Comparison of ENCODE assay signal across 17 cellular contexts in the genomic region with DNA sequence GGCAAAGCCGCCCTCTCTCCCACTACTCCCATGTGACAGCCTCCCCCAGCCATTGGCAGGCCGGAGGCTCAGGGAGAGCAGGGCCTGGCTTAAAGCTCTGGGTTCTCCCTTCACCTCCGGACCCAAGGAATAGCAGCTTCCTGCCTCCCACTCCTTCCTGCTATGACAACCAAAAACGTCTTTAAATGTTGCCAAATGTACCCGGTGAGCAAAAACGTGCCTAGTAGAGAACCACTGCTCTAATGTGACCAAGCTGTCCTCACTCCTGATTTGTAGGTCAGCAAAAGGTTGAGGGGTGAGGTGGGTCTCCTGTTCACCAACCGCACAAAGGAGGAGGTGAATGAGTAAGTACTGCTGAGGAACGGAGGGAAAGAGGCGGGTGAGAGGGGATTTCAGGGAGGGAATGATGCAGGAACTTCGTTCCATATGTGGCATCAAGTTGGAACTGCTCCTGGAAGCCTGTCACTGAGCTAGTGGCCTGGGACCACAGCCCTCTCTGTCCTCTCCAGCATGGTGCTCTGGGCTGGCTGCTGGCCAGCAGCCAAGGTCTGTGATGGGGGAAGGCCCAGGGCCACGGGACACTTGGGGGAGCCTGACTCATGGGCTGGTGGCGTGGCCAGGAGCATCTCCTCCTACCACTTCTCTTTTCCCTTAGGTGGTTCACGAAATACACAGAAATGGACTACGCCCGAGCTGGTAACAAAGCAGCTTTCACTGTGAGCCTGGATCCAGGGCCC. TPM values are rescaled to one million over a fixed set of nuclear protein-coding genes. Genes with fewer than 3 reads are reported as not detected.
DNase-seq lines count a peak whose midpoint lies in the region; ATAC-seq and TF ChIP-seq lines count a peak whose summit lies in the region.
"Had no signal": no experiment of that assay in that cellular context is flagged by ENCODE, and none has a peak within 500 bp of the region (broad histone marks: within the 10 kb centered on the region; RNA-seq: fewer than 3 reads in every experiment).

No MANE protein-coding gene starts in this region.

- no peak for TF ChIP-seq CTCF in fibroblast of pulmonary artery (IDR thresholded peaks at IDR 0.05; ENCODE audit: low read length, missing control alignments)
- no peak for TF ChIP-seq CTCF in prostate gland (IDR thresholded peaks at IDR 0.05)
- no peak for TF ChIP-seq CTCF in suprapubic skin (IDR thresholded peaks at IDR 0.05)
- no peak for TF ChIP-seq CTCF in progenitor cell of endocrine pancreas (IDR thresholded peaks at IDR 0.05; ENCODE audit: unreplicated experiment)

- H3K9me3 ChIP-seq in T-helper 17 cell (ENCODE audit: control insufficient read depth, low read length, poor library complexity, severe bottlenecking), result no peaks in the 10 kb centered on the region
- no peaks in the 10 kb centered on the region for H3K9me3 ChIP-seq in prostate gland
- no peaks in the 10 kb centered on the region for H3K9me3 ChIP-seq in suprapubic skin
- H3K9me3 ChIP-seq: esophagus muscularis mucosa, neutrophil, SJSA1, transverse colon had no signal

- no peak for TF ChIP-seq POLR2A in prostate gland (IDR thresholded peaks at IDR 0.05)
- TF ChIP-seq POLR2A in suprapubic skin (IDR thresholded peaks at IDR 0.05), result no peak

- H3K27ac ChIP-seq in ACC112 (ENCODE audit: low read depth, low read length) (peak overlapping the region; percentile 84), prostate gland (no peak overlapping the region), suprapubic skin (no peak overlapping the region)
- H3K27ac ChIP-seq: esophagus muscularis mucosa, neutrophil, SJSA1, transverse colon had no signal

- DNase-seq in T-helper 1 cell (no peak), T-helper 17 cell (no peak), fibroblast of pulmonary artery (ENCODE audit: low read depth) (peak; percentile 54), prostate gland (ENCODE audit: low spot score) (no peak), suprapubic skin (ENCODE audit: low spot score in 2 of 2) (no peak), progenitor cell of endocrine pancreas (ENCODE audit: low spot score, unreplicated experiment) (no peak)
- DNase-seq: activated B cell treated with CpG ODN at 0.5 μM for 24 hours, NCI-H1092, NCI-H226, transverse colon had no signal

- no peak for ATAC-seq in T-helper 17 cell

- intact Hi-C loops in prostate gland (cut with DNase I), result no loop called here

- no peak for TF ChIP-seq EP300 in suprapubic skin (IDR thresholded peaks at IDR 0.05)

- H3K4me3 ChIP-seq in ACC112 (ENCODE audit: low read depth, low read length), result no peak overlapping the region
- no peak overlapping the region for H3K4me3 ChIP-seq in fibroblast of pulmonary artery (replicated peaks; ENCODE audit: low read depth, low read length)
- H3K4me3 ChIP-seq in prostate gland, result no peak overlapping the region
- no peak overlapping the region for H3K4me3 ChIP-seq in suprapubic skin
- H3K4me3 ChIP-seq: esophagus muscularis mucosa, lung, SJSA1, skin epidermis, transverse colon had no signal

- H3K27me3 ChIP-seq in ACC112 (ENCODE audit: insufficient read depth, low read length) (no peaks in the 10 kb centered on the region), prostate gland (replicated peaks; ENCODE audit: insufficient read depth) (no peaks in the 10 kb centered on the region), suprapubic skin (no peaks in the 10 kb centered on the region)
- H3K27me3 ChIP-seq: esophagus muscularis mucosa, neutrophil, SJSA1, transverse colon had no signal

- no peaks in the 10 kb centered on the region for H3K9me3 Mint-ChIP-seq in T-helper 1 cell treated with Interleukin-12 subunit alpha and Interleukin-12 subunit beta and Interleukin-4 antibody, amounts not matched to agents 30 μg/mL and 1 μg/mL, for 36 hours
- no peaks in the 10 kb centered on the region for H3K9me3 Mint-ChIP-seq in progenitor cell of endocrine pancreas (ENCODE audit: low read depth)
- H3K9me3 Mint-ChIP-seq: activated B cell treated with CpG ODN at 0.5 μM for 24 hours had no signal

- peaks cover 38% of the 10 kb centered on the region for H3K4me1 ChIP-seq in ACC112 (ENCODE audit: control insufficient read depth, insufficient read depth, low read length, unreplicated experiment)
- H3K4me1 ChIP-seq in prostate gland (replicated peaks), result no peaks in the 10 kb centered on the region
- H3K4me1 ChIP-seq in suprapubic skin, result peaks cover 21% of the 10 kb centered on the region

- peaks cover 8% of the 10 kb centered on the region for H3K36me3 Mint-ChIP-seq in T-helper 1 cell treated with Interleukin-12 subunit alpha and Interleukin-12 subunit beta and Interleukin-4 antibody, amounts not matched to agents 30 μg/mL and 1 μg/mL, for 36 hours (ENCODE audit: low read depth)
- H3K36me3 Mint-ChIP-seq in T-helper 17 cell (ENCODE audit: low read depth) (no peaks in the 10 kb centered on the region), progenitor cell of endocrine pancreas (ENCODE audit: insufficient read depth) (peaks cover 9% of the 10 kb centered on the region)

- no peak overlapping the region for H3K4me3 Mint-ChIP-seq in T-helper 1 cell treated with Interleukin-12 subunit alpha and Interleukin-12 subunit beta and Interleukin-4 antibody, amounts not matched to agents 30 μg/mL and 1 μg/mL, for 36 hours
- no peak overlapping the region for H3K4me3 Mint-ChIP-seq in T-helper 17 cell
- H3K4me3 Mint-ChIP-seq in progenitor cell of endocrine pancreas (ENCODE audit: low read depth), result no peak overlapping the region
- H3K4me3 Mint-ChIP-seq: activated B cell treated with CpG ODN at 0.5 μM for 24 hours had no signal

- H3K4me1 Mint-ChIP-seq in T-helper 1 cell treated with Interleukin-12 subunit alpha and Interleukin-12 subunit beta and Interleukin-4 antibody, amounts not matched to agents 30 μg/mL and 1 μg/mL, for 36 hours (ENCODE audit: low read depth), result peaks cover 12% of the 10 kb centered on the region
- H3K4me1 Mint-ChIP-seq in T-helper 17 cell (peaks cover 13% of the 10 kb centered on the region), progenitor cell of endocrine pancreas (ENCODE audit: low read depth) (peaks cover 8% of the 10 kb centered on the region)

- no peaks in the 10 kb centered on the region for H3K27me3 Mint-ChIP-seq in T-helper 1 cell treated with Interleukin-12 subunit alpha and Interleukin-12 subunit beta and Interleukin-4 antibody, amounts not matched to agents 30 μg/mL and 1 μg/mL, for 36 hours (ENCODE audit: low read depth)
- H3K27me3 Mint-ChIP-seq in T-helper 17 cell, result no peaks in the 10 kb centered on the region
- no peaks in the 10 kb centered on the region for H3K27me3 Mint-ChIP-seq in progenitor cell of endocrine pancreas
- H3K27me3 Mint-ChIP-seq: activated B cell treated with CpG ODN at 0.5 μM for 24 hours had no signal

- WGBS in prostate gland, result 76% methylated on average over 15 of the region's 15 CpGs
- 64% methylated on average over 14 of the region's 15 CpGs for WGBS in suprapubic skin

- H3K27ac Mint-ChIP-seq in T-helper 1 cell treated with Interleukin-12 subunit alpha and Interleukin-12 subunit beta and Interleukin-4 antibody, amounts not matched to agents 30 μg/mL and 1 μg/mL, for 36 hours, result peak overlapping the region; percentile 21
- peak overlapping the region; percentile 72 for H3K27ac Mint-ChIP-seq in T-helper 17 cell
- no peak overlapping the region for H3K27ac Mint-ChIP-seq in progenitor cell of endocrine pancreas
- H3K27ac Mint-ChIP-seq: activated B cell treated with CpG ODN at 0.5 μM for 24 hours had no signal

- no peak overlapping the region for H2AFZ ChIP-seq in ACC112 (ENCODE audit: low read length, unreplicated experiment)

- H3K36me3 ChIP-seq in ACC112 (ENCODE audit: insufficient read depth, low read length) (peaks cover 29% of the 10 kb centered on the region), prostate gland (peaks cover 5 to 22% of the 10 kb centered on the region in 2 donors), suprapubic skin (peaks cover 58% of the 10 kb centered on the region)

- H3K79me2 ChIP-seq in ACC112 (ENCODE audit: control insufficient read depth, insufficient read depth, low read length, unreplicated experiment), result peaks cover 40% of the 10 kb centered on the region

RNA-seq across cellular contexts. Expression of gene MRTO4, which starts 5.7 kb away (rescaled TPM):
- total RNA-seq in T-helper 17 cell (10 to 100 TPM; 17.0 to 19.8 TPM), prostate gland (10 to 100 TPM; 20.5 to 21.9 TPM), suprapubic skin (10 to 100 TPM; 13.2 to 32.4 (median 22.9) TPM), progenitor cell of endocrine pancreas (27.8 and 33.9 TPM in 2 replicates)

RNA-seq across cellular contexts. Expression of gene EMC1, which starts 6.0 kb away (rescaled TPM):
- total RNA-seq in T-helper 17 cell (10 to 100 TPM; 24.2 to 32.0 TPM), prostate gland (10 to 100 TPM; 42.1 to 86.2 TPM), suprapubic skin (10 to 100 TPM; 33.5 to 83.4 (median 48.9) TPM), progenitor cell of endocrine pancreas (61.9 and 66.7 TPM in 2 replicates)

RNA-seq across cellular contexts. Expression of gene AKR7A3, which starts 31.2 kb away (rescaled TPM):
- total RNA-seq in T-helper 17 cell (1 to 10 TPM; 1.1 to 1.4 TPM), prostate gland (1 to 10 TPM; 2.6 to 6.7 TPM), suprapubic skin (10 to 100 TPM in 1 of 4 donors, 1 to 10 TPM in 3; 1.7 to 10.1 (median 3.4) TPM), progenitor cell of endocrine pancreas (2.1 and 2.7 TPM in 2 replicates)

RNA-seq across cellular contexts. Expression of gene UBR4, which starts 47.3 kb away (rescaled TPM):
- 100 to 1,000 TPM; 140 to 158 TPM for total RNA-seq in T-helper 17 cell
- 100 to 1,000 TPM in 1 of 2 donors, 10 to 100 TPM in 1; 93.5 to 311 TPM for total RNA-seq in prostate gland
- total RNA-seq in suprapubic skin, result 100 to 1,000 TPM; 214 to 324 (median 272) TPM
- total RNA-seq in progenitor cell of endocrine pancreas, result 153 and 155 TPM in 2 replicates

RNA-seq across cellular contexts. Expression of gene AKR7A2, which starts 54.6 kb away (rescaled TPM):
- total RNA-seq in T-helper 17 cell (10 to 100 TPM; 17.3 to 21.9 TPM), prostate gland (100 to 1,000 TPM; 153 to 172 TPM), suprapubic skin (10 to 100 TPM; 64.8 to 95.6 (median 69.4) TPM), progenitor cell of endocrine pancreas (53.7 and 55.8 TPM in 2 replicates)
